Comparison of ENCODE assay signal across 9 cellular contexts in genomic region chr1:156623946-156624813, GRCh38. TPM values are rescaled to one million over a fixed set of nuclear protein-coding genes. Genes with fewer than 3 reads are reported as not detected.
DNase-seq lines count a peak whose midpoint lies in the region; ATAC-seq and TF ChIP-seq lines count a peak whose summit lies in the region.
"Had no signal": no experiment of that assay in that cellular context is flagged by ENCODE, and none has a peak within 500 bp of the region (broad histone marks: within the 10 kb centered on the region; RNA-seq: fewer than 3 reads in every experiment).

No MANE protein-coding gene starts in this region.

- no peaks in the 10 kb centered on the region for H3K79me2 ChIP-seq in PC-3 (ENCODE audit: low read length)

- no peaks in the 10 kb centered on the region for H3F3A ChIP-seq in PC-3 (ENCODE audit: low read length, unreplicated experiment)

- intact Hi-C loops in PC-3 (cut with micrococcal nuclease) = no loop called here

- H3K4me3 ChIP-seq in AG04450 (ENCODE audit: low read depth, low read length) = peak overlapping the region; percentile 35; the same call in 1 of the 2 replicates
- 0 out of 2 replicates have a peak overlapping the region, but pooled peaks have one; percentile 23 for H3K4me3 ChIP-seq in PC-3 (ENCODE audit: low read length)
- H3K4me3 ChIP-seq in astrocyte of the cerebellum (ENCODE audit: low read depth, low read length) = peak overlapping the region; percentile 24
- peak overlapping the region; percentile 60 for H3K4me3 ChIP-seq in iPS-18a (ENCODE audit: low read length)
- peak overlapping the region in 2 of 3 donors; percentile 56 to 59 for H3K4me3 ChIP-seq in skeletal muscle tissue (ENCODE audit: low read length in 3 of 3)

- H3K9me2 ChIP-seq in PC-3 (replicated peaks; ENCODE audit: low read length) = no peaks in the 10 kb centered on the region

- in situ Hi-C loops in astrocyte of the cerebellum (cut with HindIII; ENCODE audit: low sequenced_read_pairs) = no loop called here

- ATAC-seq in PC-3 (peak; percentile 58), GM21526 (IDR thresholded peaks at IDR 0.05; ENCODE audit: low FRiP score, unreplicated experiment) (no peak), HG03342 (IDR thresholded peaks at IDR 0.05; ENCODE audit: unreplicated experiment) (no peak)

- POLR2A ChIA-PET in AG04450 (lab: Yijun Ruan, JAX) (interaction anchor here (0.5 to 1.0 kb wide), 2 partner anchors 16 to 35 kb away, joined by 3 to 4 read pairs; no protein-coding TSS in a partner anchor), PC-3 (lab: Charles Lee; ENCODE audit: unreplicated experiment) (no interaction called here)

- H3K9me3 ChIP-seq in AG04450 (ENCODE audit: control insufficient read depth, insufficient read depth, low read length) = no peaks in the 10 kb centered on the region; the same call in 1 of the 2 replicates
- no peaks in the 10 kb centered on the region for H3K9me3 ChIP-seq in PC-3 (ENCODE audit: low read length)
- H3K9me3 ChIP-seq in iPS-18a (ENCODE audit: control insufficient read depth, low read depth, low read length) = no peaks in the 10 kb centered on the region
- no peaks in the 10 kb centered on the region for H3K9me3 ChIP-seq in skeletal muscle tissue (ENCODE audit: control insufficient read depth in 3 of 3, low read length in 3 of 3)

- BruUV-seq in PC-3 (replicated peaks; lab: Mats Ljungman, UMichigan) = no TSS peak

- H3K9ac ChIP-seq in PC-3 (ENCODE audit: low read length) (no peak overlapping the region), iPS-18a (ENCODE audit: low read length) (no peak overlapping the region), skeletal muscle tissue (ENCODE audit: low read depth in 1 of 3, low read length in 3 of 3) (peak overlapping the region in 2 of 3 donors; percentile 11 to 33)

- CTCF ChIA-PET in AG04450 (lab: Charles Lee) = interaction anchor here (0.6 to 6.5 kb wide), 14 partner anchors 9 to 238 kb away, joined by 3 to 175 read pairs (median 4); partner anchors contain the start of genes CRABP2 and NES
- CTCF ChIA-PET in PC-3 (lab: Charles Lee) = interaction anchor here (0.6 to 1.5 kb wide), 3 partner anchors 50 to 122 kb away, joined by 3 to 6 read pairs (median 5); no protein-coding TSS in a partner anchor

- H3K27me3 ChIP-seq in AG04450 (ENCODE audit: control insufficient read depth, insufficient read depth, low read length) (peaks cover 54% of the 10 kb centered on the region), PC-3 (ENCODE audit: low read length) (peaks cover 34% of the 10 kb centered on the region), iPS-18a (ENCODE audit: control insufficient read depth, insufficient read depth, low read length) (peaks cover 73% of the 10 kb centered on the region), skeletal muscle tissue (ENCODE audit: control insufficient read depth in 3 of 3, insufficient read depth in 3 of 3, low read length in 3 of 3) (peaks cover 43 to 55% (median 53%) of the 10 kb centered on the region in 3 donors)

- H2AFZ ChIP-seq in PC-3 (ENCODE audit: low read length) = peak overlapping the region; percentile 58; the same call in 1 of the 2 replicates

- TF ChIP-seq CTCF in AG04450 (IDR thresholded peaks at IDR 0.05; ENCODE audit: low read depth, low read length) = peak; percentile 40; the same call in 1 of the 2 replicates
- TF ChIP-seq CTCF in GM20000 (IDR thresholded peaks at IDR 0.05; ENCODE audit: extremely low read depth, missing control alignments) = peak; percentile 26
- TF ChIP-seq CTCF in PC-3 (conservative IDR thresholded peaks at IDR 0.05; ENCODE audit: low read depth, low read length) = peak; percentile 45
- TF ChIP-seq CTCF in astrocyte of the cerebellum (IDR thresholded peaks at IDR 0.05; ENCODE audit: low read depth, low read length, missing control alignments) = peak; percentile 41

- 0 out of 2 replicates have a peak, but pooled peaks cover 6% of the 10 kb centered on the region for H3K4me1 ChIP-seq in PC-3 (ENCODE audit: insufficient read depth, low read length)
- H3K4me1 ChIP-seq in iPS-18a (ENCODE audit: control insufficient read depth, low read depth, low read length) = peaks cover under 1% of the 10 kb centered on the region
- peaks cover 16 to 20% (median 18%) of the 10 kb centered on the region in 3 donors for H3K4me1 ChIP-seq in skeletal muscle tissue (ENCODE audit: control insufficient read depth in 3 of 3, insufficient read depth in 3 of 3, low read length in 3 of 3)

- H4K20me1 ChIP-seq in PC-3 (ENCODE audit: low read length) = no peaks in the 10 kb centered on the region

- H3K36me3 ChIP-seq in PC-3 (ENCODE audit: low read depth, low read length) (no peaks in the 10 kb centered on the region), iPS-18a (ENCODE audit: control insufficient read depth, low read depth, low read length) (no peaks in the 10 kb centered on the region), skeletal muscle tissue (ENCODE audit: control insufficient read depth in 3 of 3, insufficient read depth in 3 of 3, low read length in 3 of 3) (no peaks in the 10 kb centered on the region)

- H3K4me2 ChIP-seq in PC-3 (ENCODE audit: low read length) = peak overlapping the region; percentile 57

- H3K27ac ChIP-seq in AG04450 (ENCODE audit: low read depth, low read length) (no peak overlapping the region), PC-3 (ENCODE audit: low read length) (no peak overlapping the region), iPS-18a (ENCODE audit: low read length) (no peak overlapping the region), skeletal muscle tissue (ENCODE audit: low read depth, low read length) (no peak overlapping the region)

- no peak for DNase-seq in AG04450 (ENCODE audit: low read depth, low spot score)
- peak; percentile 72 for DNase-seq in GM20000 (ENCODE audit: low spot score)
- peak; percentile 33 for DNase-seq in PC-3
- DNase-seq in astrocyte of the cerebellum (ENCODE audit: low read depth) = no peak

RNA-seq across cellular contexts. Expression of gene HAPLN2, which starts 5.0 kb away (rescaled TPM):
- not detected in 2 replicates for polyA plus RNA-seq in AG04450 (2011; rRNA removed)
- polyA minus RNA-seq in AG04450 (2011; rRNA and poly(A)+ RNA removed) = not detected in 2 replicates
- total RNA-seq in PC-3 (2014; rRNA removed) = 1.1 TPM in 1 of 2 replicates, not detected in the other
- total RNA-seq in skeletal muscle tissue = 0.52 TPM

RNA-seq across cellular contexts. Expression of gene BCAN, which starts 17.7 kb away (rescaled TPM):
- 0.05 TPM in 1 of 2 replicates, not detected in the other for polyA plus RNA-seq in AG04450 (2011; rRNA removed)
- polyA minus RNA-seq in AG04450 (2011; rRNA and poly(A)+ RNA removed) = not detected in 2 replicates
- not detected in 2 replicates for total RNA-seq in PC-3 (2014; rRNA removed)
- under 0.01 TPM for total RNA-seq in skeletal muscle tissue
- total RNA-seq: liver had no signal

RNA-seq across cellular contexts. Expression of gene GPATCH4, which starts 22.9 kb away (rescaled TPM):
- 23.1 and 27.6 TPM in 2 replicates for polyA plus RNA-seq in AG04450 (2011; rRNA removed)
- polyA minus RNA-seq in AG04450 (2011; rRNA and poly(A)+ RNA removed) = 17.9 and 22.8 TPM in 2 replicates
- total RNA-seq in PC-3 (2014; rRNA removed) (37.3 and 73.7 TPM in 2 replicates), skeletal muscle tissue (10.4 TPM)

RNA-seq across cellular contexts. Expression of gene NAXE, which starts 32.6 kb away (rescaled TPM):
- 29.9 and 38.7 TPM in 2 replicates for polyA plus RNA-seq in AG04450 (2011; rRNA removed)
- 31.8 and 44.1 TPM in 2 replicates for polyA minus RNA-seq in AG04450 (2011; rRNA and poly(A)+ RNA removed)
- total RNA-seq in PC-3 (2014; rRNA removed) (237 and 261 TPM in 2 replicates), skeletal muscle tissue (27.1 TPM)

RNA-seq across cellular contexts. Expression of gene TTC24, which starts 44.7 kb away (rescaled TPM):
- polyA plus RNA-seq in AG04450 (2011; rRNA removed) = not detected in 2 replicates
- not detected in 2 replicates for polyA minus RNA-seq in AG04450 (2011; rRNA and poly(A)+ RNA removed)
- total RNA-seq in PC-3 (2014; rRNA removed) = not detected in 2 replicates
- not detected for total RNA-seq in skeletal muscle tissue

Comparison
In these comparisons a context has a peak if more than half of its experiments do, and no peak if none do; other contexts are left out.
1. DNase-seq: peak in GM20000 (single experiment) and PC-3 (single experiment); none in AG04450 (single experiment) and astrocyte of the cerebellum (single experiment).
2. H3K9ac ChIP-seq: peak in skeletal muscle tissue (2 of 3); none in PC-3 (single experiment) and iPS-18a (single experiment).
3. Peak in every context shown above with its lines, with median percentiles within 50 percentile points of each other: H3K4me3 ChIP-seq and CTCF ChIP-seq.